1 cellular context compared by ENCODE assay signal in the genomic region with DNA sequence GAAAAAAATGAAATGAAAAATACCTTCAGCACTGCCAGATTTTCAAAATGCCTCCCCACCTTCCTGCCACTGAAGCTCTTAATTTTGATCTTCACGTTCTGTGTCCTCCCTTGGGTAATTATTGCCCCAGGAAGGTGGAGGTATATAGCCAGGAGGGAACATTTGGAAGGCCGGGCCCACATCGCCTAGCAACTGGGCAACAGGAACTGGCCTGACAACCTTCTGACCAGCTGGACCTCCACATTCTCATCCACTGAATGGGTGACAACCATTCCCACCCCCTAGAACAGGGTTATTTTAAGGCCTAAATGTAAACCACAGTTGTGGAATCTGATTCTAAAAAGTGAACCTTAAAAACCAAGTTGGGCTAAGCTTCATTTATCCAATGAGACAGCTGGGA.
TF ChIP-seq lines count a peak whose summit lies in the region.

No MANE protein-coding gene starts in this region.

TF ChIP-seq in WTC11, 78 proteins besides CTCF, POLR2A, EP300 and RAD21:
- TF ChIP-seq, protein P1, sequence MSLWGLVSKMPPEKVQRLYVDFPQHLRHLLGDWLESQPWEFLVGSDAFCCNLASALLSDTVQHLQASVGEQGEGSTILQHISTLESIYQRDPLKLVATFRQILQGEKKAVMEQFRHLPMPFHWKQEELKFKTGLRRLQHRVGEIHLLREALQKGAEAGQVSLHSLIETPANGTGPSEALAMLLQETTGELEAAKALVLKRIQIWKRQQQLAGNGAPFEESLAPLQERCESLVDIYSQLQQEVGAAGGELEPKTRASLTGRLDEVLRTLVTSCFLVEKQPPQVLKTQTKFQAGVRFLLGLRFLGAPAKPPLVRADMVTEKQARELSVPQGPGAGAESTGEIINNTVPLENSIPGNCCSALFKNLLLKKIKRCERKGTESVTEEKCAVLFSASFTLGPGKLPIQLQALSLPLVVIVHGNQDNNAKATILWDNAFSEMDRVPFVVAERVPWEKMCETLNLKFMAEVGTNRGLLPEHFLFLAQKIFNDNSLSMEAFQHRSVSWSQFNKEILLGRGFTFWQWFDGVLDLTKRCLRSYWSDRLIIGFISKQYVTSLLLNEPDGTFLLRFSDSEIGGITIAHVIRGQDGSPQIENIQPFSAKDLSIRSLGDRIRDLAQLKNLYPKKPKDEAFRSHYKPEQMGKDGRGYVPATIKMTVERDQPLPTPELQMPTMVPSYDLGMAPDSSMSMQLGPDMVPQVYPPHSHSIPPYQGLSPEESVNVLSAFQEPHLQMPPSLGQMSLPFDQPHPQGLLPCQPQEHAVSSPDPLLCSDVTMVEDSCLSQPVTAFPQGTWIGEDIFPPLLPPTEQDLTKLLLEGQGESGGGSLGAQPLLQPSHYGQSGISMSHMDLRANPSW (CRISPR knock-in tag; conservative IDR thresholded peaks at IDR 0.05; ENCODE audit: low read depth), result no peak
- TF ChIP-seq, protein P2, sequence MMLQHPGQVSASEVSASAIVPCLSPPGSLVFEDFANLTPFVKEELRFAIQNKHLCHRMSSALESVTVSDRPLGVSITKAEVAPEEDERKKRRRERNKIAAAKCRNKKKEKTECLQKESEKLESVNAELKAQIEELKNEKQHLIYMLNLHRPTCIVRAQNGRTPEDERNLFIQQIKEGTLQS (CRISPR knock-in tag; conservative IDR thresholded peaks at IDR 0.05), result no peak
